20 cellular contexts compared by ENCODE assay signal in the genomic region with DNA sequence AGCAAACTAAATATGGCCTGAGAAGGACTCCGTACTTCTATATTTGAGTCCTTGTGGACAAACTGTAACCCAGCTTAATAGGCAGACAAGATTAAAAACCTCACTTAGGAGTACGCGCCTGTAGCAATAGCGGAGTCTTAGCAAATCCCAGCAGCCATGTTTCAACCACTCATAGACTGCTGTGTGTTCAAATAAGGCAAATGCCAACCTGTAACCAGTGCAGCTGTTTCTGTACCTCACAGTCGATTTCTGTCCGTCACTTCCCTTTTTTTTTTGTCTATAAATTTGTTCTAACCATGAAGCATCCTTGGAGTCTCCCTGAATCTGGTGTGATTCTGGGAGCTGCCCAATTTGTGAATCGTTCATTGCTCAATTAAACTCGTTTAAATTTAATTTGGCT. TPM values are rescaled to one million over a fixed set of nuclear protein-coding genes. Genes with fewer than 3 reads are reported as not detected.
DNase-seq lines count a peak whose midpoint lies in the region; ATAC-seq, FAIRE-seq and TF ChIP-seq lines count a peak whose summit lies in the region.
"Had no signal": no experiment of that assay in that cellular context is flagged by ENCODE, and none has a peak within 500 bp of the region (broad histone marks: within the 10 kb centered on the region; RNA-seq: fewer than 3 reads in every experiment).

No MANE protein-coding gene starts in this region.

- DNase-seq in CD1c-positive myeloid dendritic cell (ENCODE audit: extremely low spot score) (peak; percentile 9), HL-60 (ENCODE audit: low read depth in 1 of 2, low spot score in 1 of 2) (peak; percentile 3 to 72), NOMO-1 treated with dmso at 0.1 percent for 144 hours (lab: John Stamatoyannopoulos, UW; ENCODE audit: unreplicated experiment) (peak; percentile 49), GM12878 (ENCODE audit: low read depth, low spot score) (no peak), omental fat pad (ENCODE audit: low spot score) (no peak), frontal cortex (ENCODE audit: low spot score in 2 of 2) (no peak), lower leg skin (ENCODE audit: low spot score in 2 of 2) (no peak)
- no peak for DNase-seq in activated T-cell treated with anti-CD3 and anti-CD28 coated beads, Interleukin-2, amount 50 U/mL, for 4 hours
- DNase-seq: ACHN; Calu3; CD4-positive, alpha-beta memory T cell; HCEC 1CT; MG63; NCI-H1436; NCI-H2029; NCI-H510A; NCI-H82 had no signal

- TF ChIP-seq POLR2A in GM12878 (IDR thresholded peaks at IDR 0.05; ENCODE audit: low read depth, low read length) (no peak), lower leg skin (IDR thresholded peaks at IDR 0.05) (no peak)

- H3K9me3 ChIP-seq in GM12878 (replicated peaks; ENCODE audit: control insufficient read depth, insufficient read depth, low read length) = no peaks in the 10 kb centered on the region
- H3K9me3 ChIP-seq: SJSA1 had no signal

- H3K36me3 ChIP-seq in GM12878 (ENCODE audit: control insufficient read depth in 2 of 2, insufficient read depth in 2 of 2, low read length in 1 of 2) = no peaks in the 10 kb centered on the region
- H3K36me3 ChIP-seq: MG63, SJSA1 had no signal

- H3K27me3 Mint-ChIP-seq in activated T-cell treated with anti-CD3 and anti-CD28 coated beads, Interleukin-2, amount 50 U/mL, for 4 hours (ENCODE audit: low read depth) = no peaks in the 10 kb centered on the region
- H3K27me3 Mint-ChIP-seq: CD4-positive, alpha-beta memory T cell had no signal

- no peak for TF ChIP-seq RAD21 in GM12878 (IDR thresholded peaks at IDR 0.05; ENCODE audit: insufficient read depth, low read depth, low read length)

- no peak for TF ChIP-seq EP300 in GM12878 (IDR thresholded peaks at IDR 0.05; ENCODE audit: borderline replicate concordance in 1 of 2, control insufficient read depth in 1 of 2, low read depth in 2 of 2, low read length in 2 of 2)

- H3K4me3 Mint-ChIP-seq in activated T-cell treated with anti-CD3 and anti-CD28 coated beads, Interleukin-2, amount 50 U/mL, for 4 hours = no peak overlapping the region
- H3K4me3 Mint-ChIP-seq: CD4-positive, alpha-beta memory T cell had no signal

- no peak for ATAC-seq in GM12878
- no peak for ATAC-seq in omental fat pad (ENCODE audit: low FRiP score)
- ATAC-seq in activated T-cell treated with anti-CD3 and anti-CD28 coated beads, Interleukin-2, amount 50 U/mL, for 4 hours = no peak

- peaks cover 2% of the 10 kb centered on the region for H3K36me3 Mint-ChIP-seq in activated T-cell treated with anti-CD3 and anti-CD28 coated beads, Interleukin-2, amount 50 U/mL, for 4 hours (ENCODE audit: insufficient read depth)

- peaks cover 7% of the 10 kb centered on the region for H3K4me1 Mint-ChIP-seq in activated T-cell treated with anti-CD3 and anti-CD28 coated beads, Interleukin-2, amount 50 U/mL, for 4 hours (ENCODE audit: low read depth)

- FAIRE-seq in GM12878 (lab: Jason Lieb, UNC) = no peak
- FAIRE-seq in frontal cortex (lab: Jason Lieb, UNC) = no peak

- WGBS in GM12878 (ENCODE audit: insufficient coverage, insufficient replicate concordance, low lambda C conversion rate, missing lambda C conversion rate) = 51% methylated on average over 8 of the region's 8 CpGs
- WGBS in lower leg skin, 2 donors = 92 to 94% methylated on average over 8 of the region's 8 CpGs

- H3K27me3 ChIP-seq in HL-60 (ENCODE audit: insufficient read depth, poor library complexity, severe bottlenecking) = no peaks in the 10 kb centered on the region
- no peaks in the 10 kb centered on the region for H3K27me3 ChIP-seq in GM12878 (replicated peaks in 1 of 2; ENCODE audit: control insufficient read depth in 2 of 2, insufficient read depth in 2 of 2, low read length in 1 of 2)
- H3K27me3 ChIP-seq: MG63, SJSA1 had no signal

- no peaks in the 10 kb centered on the region for H3K9me3 Mint-ChIP-seq in activated T-cell treated with anti-CD3 and anti-CD28 coated beads, Interleukin-2, amount 50 U/mL, for 4 hours

- H3K9ac ChIP-seq in GM12878 (ENCODE audit: control insufficient read depth, insufficient read depth, low read length) = no peak overlapping the region
- H3K9ac ChIP-seq: KMS-11 had no signal

- POLR2A ChIA-PET in GM12878 (lab: Charles Lee) = no interaction called here

- SMC1A ChIA-PET in GM12878 (lab: Charles Lee; ENCODE audit: uncharacterized antibody, unreplicated experiment) = interaction anchor here (1.9 kb wide), 1 partner anchor 410 kb away, joined by 11 read pairs; no protein-coding TSS in a partner anchor

- intact Hi-C loops in GM12878 (cut with micrococcal nuclease; ENCODE audit: unreplicated experiment) = no loop called here
- intact Hi-C loops in lower leg skin (cut with DNase I; ENCODE audit: low total_unique reads) = no loop called here

- BruUV-seq in GM12878 (replicated peaks; lab: Mats Ljungman, UMichigan) = no TSS peak

- no peaks in the 10 kb centered on the region for H4K20me1 ChIP-seq in GM12878 (ENCODE audit: control insufficient read depth, insufficient read depth)

- in situ Hi-C loops in GM12878 (cut with MboI) = no loop called here

- CTCF ChIA-PET in GM12878 (lab: Yijun Ruan, JAX) = interaction anchor here (2.8 kb wide), 1 partner anchor 411 kb away, joined by 26 read pairs; no protein-coding TSS in a partner anchor

- TF ChIP-seq CTCF in HL-60 (IDR thresholded peaks at IDR 0.05; ENCODE audit: insufficient read depth, low read length) (no peak), GM12878 (IDR thresholded peaks at IDR 0.05 in 2 of 3, conservative IDR thresholded peaks at IDR 0.05 in 1 of 3; ENCODE audit: control insufficient read depth in 2 of 3, extremely low read depth in 1 of 3, insufficient read depth in 1 of 3, low read depth in 3 of 3, low read length in 3 of 3) (no peak), omental fat pad (IDR thresholded peaks at IDR 0.05) (no peak), lower leg skin (IDR thresholded peaks at IDR 0.05) (no peak)

- RAD21 ChIA-PET in GM12878 (lab: Charles Lee; ENCODE audit: unreplicated experiment) = interaction anchor here (1.4 kb wide), 1 partner anchor 411 kb away, joined by 10 read pairs; no protein-coding TSS in a partner anchor

- no peak overlapping the region for H3K4me2 ChIP-seq in GM12878 (ENCODE audit: control insufficient read depth, insufficient read depth)
- H3K4me2 ChIP-seq: KMS-11 had no signal

- no peak overlapping the region for H2AFZ ChIP-seq in GM12878 (ENCODE audit: control insufficient read depth, low read depth, low read length)

- no peaks in the 10 kb centered on the region for H3K79me2 ChIP-seq in GM12878 (ENCODE audit: control insufficient read depth, insufficient read depth, low read length)

- H3K27ac ChIP-seq in HL-60 (replicated peaks) = peak overlapping the region; percentile 44
- H3K27ac ChIP-seq in GM12878 (ENCODE audit: control insufficient read depth, insufficient read depth) = no peak overlapping the region
- H3K27ac ChIP-seq: KMS-11, RWPE1, SJSA1 had no signal

- H3K4me3 ChIP-seq in HL-60 (replicated peaks; ENCODE audit: insufficient read depth, low read length) (no peak overlapping the region), GM12878 (no peak overlapping the region), lower leg skin (ENCODE audit: low read depth, poor library complexity, severe bottlenecking) (no peak overlapping the region)
- H3K4me3 ChIP-seq: MG63, SJSA1 had no signal

- H3K4me1 ChIP-seq in GM12878 (ENCODE audit: control insufficient read depth, insufficient read depth, low read length) = no peaks in the 10 kb centered on the region
- H3K4me1 ChIP-seq: SJSA1 had no signal

TF ChIP-seq in GM12878, 131 proteins besides CTCF, POLR2A, EP300 and RAD21 (continues in another document):
- TF ChIP-seq SPI1 (IDR thresholded peaks at IDR 0.05; ENCODE audit: borderline replicate concordance, insufficient read depth, low read depth, low read length) = 0 out of 2 replicates have a peak, but pooled peaks have one; percentile 8

RNA-seq across cellular contexts. Expression of a gene that starts 30.2 kb away (rescaled TPM):
- 1.2 and 1.3 TPM in 2 replicates for total RNA-seq in GM12878 (2013; cell fraction: nucleolus; rRNA removed)
- total RNA-seq in GM12878 (2014; rRNA removed) (under 0.01 TPM in 2 replicates), GM12878 (2014; rRNA removed; fragmentation: Illumina TruSeq; extraction: Trizol) (0.05 and 0.09 TPM in 2 replicates), GM12878 (2021) (0.13 and 0.40 TPM in 2 replicates), omental fat pad (10 to 100 TPM; 14.3 to 34.3 (median 28.3) TPM), frontal cortex (124 TPM), lower leg skin (10 to 100 TPM; 20.1 to 33.3 (median 24.2) TPM)
- polyA plus RNA-seq in GM12878 (2011; ENCODE audit: low read depth) = 0.16 TPM
- polyA plus RNA-seq in GM12878 (2011; rRNA removed) (0.01 and 0.03 TPM in 2 replicates), GM12878 (2014; fragmentation: Illumina TruSeq; extraction: Trizol) (0.03 TPM in 2 replicates), GM12878 (2014; fragmentation: Nextera tagmentation; extraction: Ambion mirVana) (under 1 TPM in 1 of 2 experiments, not detected in 1; under 0.01 TPM), GM12878 (2014; rRNA removed) (0.04 and 0.08 TPM in 2 replicates), GM12878 (2016; fragmentation: Nextera tagmentation; extraction: Ambion mirVana) (under 1 TPM in 1 of 2 experiments, not detected in 1; 0.01 TPM)
- polyA plus RNA-seq in GM12878 (2011; cell fraction: cytosol; rRNA removed) = 0.01 and 0.02 TPM in 2 replicates
- 0.04 TPM in 2 replicates for polyA plus RNA-seq in GM12878 (2011; cell fraction: nucleus; rRNA removed)
- 0.12 and 0.20 TPM in 2 replicates for polyA plus RNA-seq in GM12878 (2012)
- 0.05 and 0.29 TPM in 2 replicates for polyA minus RNA-seq in GM12878 (2011; rRNA and poly(A)+ RNA removed)
- 0.10 and 0.13 TPM in 2 replicates for polyA minus RNA-seq in GM12878 (2011; cell fraction: cytosol; rRNA and poly(A)+ RNA removed)
- polyA minus RNA-seq in GM12878 (2011; cell fraction: nucleus; rRNA and poly(A)+ RNA removed) = 0.19 and 1.2 TPM in 2 replicates
- 1 to 10 TPM; 2.3 to 4.8 (median 3.6) TPM for total RNA-seq in activated T-cell treated with anti-CD3 and anti-CD28 coated beads, Interleukin-2, amount 50 U/mL, for 4 hours

Comparison
In these comparisons a context has a peak if more than half of its experiments do, and no peak if none do; other contexts are left out.
1. DNase-seq: peak in CD1c-positive myeloid dendritic cell (single experiment), HL-60 (2 of 2) and NOMO-1 treated with dmso at 0.1 percent for 144 hours (single experiment); none in GM12878 (single experiment), omental fat pad (single experiment), activated T-cell treated with anti-CD3 and anti-CD28 coated beads, Interleukin-2, amount 50 U/mL, for 4 hours (single experiment), frontal cortex (0 of 2) and lower leg skin (0 of 2).